Comparison of ENCODE assay signal across 8 cellular contexts in genomic region chr16:96935-97381, GRCh38. TPM values are rescaled to one million over a fixed set of nuclear protein-coding genes. Genes with fewer than 3 reads are reported as not detected.
DNase-seq lines count a peak whose midpoint lies in the region; ATAC-seq and TF ChIP-seq lines count a peak whose summit lies in the region.

No MANE protein-coding gene starts in this region.

- no peaks in the 10 kb centered on the region for H3K27me3 Mint-ChIP-seq in chondrocyte (ENCODE audit: low read depth)

- TF ChIP-seq POLR2A in GM15510 (IDR thresholded peaks at IDR 0.05; ENCODE audit: borderline replicate concordance, extremely low read depth, insufficient read length), result peak; percentile 24

- H3K4me3 Mint-ChIP-seq in chondrocyte (ENCODE audit: unreplicated experiment), result no peak overlapping the region

- intact Hi-C loops in left lung (cut with DNase I), result no loop called here

- H3K4me1 ChIP-seq in left lung, result peaks cover 2 to 17% of the 10 kb centered on the region in 2 donors

- peak overlapping the region; percentile 68 for H3K27ac Mint-ChIP-seq in chondrocyte (ENCODE audit: unreplicated experiment)

- DNase-seq in NCI-H526 (lab: John Stamatoyannopoulos, UW) (peak; percentile 26 to 86), chondrocyte (ENCODE audit: low spot score) (no peak), left lung (peak; percentile 92 to 97)
- peak; percentile 92 for DNase-seq in activated CD4-positive, alpha-beta T cell treated with anti-CD3 and anti-CD28 coated beads for 48 hours
- DNase-seq in stimulated activated CD4-positive, alpha-beta T cell treated with anti-CD3 and anti-CD28 coated beads, TNF-alpha, amount 100 ng/mL, for 4 hours (ENCODE audit: low read depth in 3 of 3), result peak; percentile 72 to 82 (median 77)

- H3K4me1 Mint-ChIP-seq in chondrocyte (ENCODE audit: low read depth), result peaks cover 24% of the 10 kb centered on the region

- H3K27me3 ChIP-seq in left lung, result no peaks in the 10 kb centered on the region

- H3K36me3 Mint-ChIP-seq in chondrocyte (ENCODE audit: low read depth), result peaks cover 5% of the 10 kb centered on the region

- H3K4me3 ChIP-seq in left lung, result no peak overlapping the region

- H3K9me3 ChIP-seq in left lung, result no peaks in the 10 kb centered on the region

- H3K36me3 ChIP-seq in left lung, result peaks cover 0 to 33% of the 10 kb centered on the region in 2 donors

- H3K9me3 Mint-ChIP-seq in chondrocyte (ENCODE audit: low read depth), result no peaks in the 10 kb centered on the region

- ATAC-seq in HG03139 (IDR thresholded peaks at IDR 0.05; ENCODE audit: unreplicated experiment), result peak; percentile 65
- ATAC-seq in left lung, result peak; percentile 96

- H3K27ac ChIP-seq in 22Rv1, result no peak overlapping the region
- no peak overlapping the region for H3K27ac ChIP-seq in left lung

- TF ChIP-seq CTCF in 22Rv1 (IDR thresholded peaks at IDR 0.05), result peak; percentile 99
- peak; percentile 98 for TF ChIP-seq CTCF in chondrocyte (IDR thresholded peaks at IDR 0.05)
- peak; percentile 95 to 99 for TF ChIP-seq CTCF in left lung (IDR thresholded peaks at IDR 0.05)

RNA-seq across cellular contexts. Expression of gene MPG, which starts 18.9 kb away (rescaled TPM):
- 52.6 to 65.4 TPM (median 61.1 TPM) in 3 replicates for total RNA-seq in chondrocyte
- 10 to 100 TPM; 46.3 to 47.6 TPM for total RNA-seq in left lung

RNA-seq across cellular contexts. Expression of gene RHBDF1, which starts 24.5 kb away (rescaled TPM):
- total RNA-seq in chondrocyte (52.4 to 55.5 TPM (median 52.7 TPM) in 3 replicates), left lung (10 to 100 TPM; 33.4 to 45.0 TPM)

RNA-seq across cellular contexts. Expression of gene NPRL3, which starts 41.5 kb away (rescaled TPM):
- total RNA-seq in chondrocyte, result 32.0 to 39.6 TPM (median 35.4 TPM) in 3 replicates
- total RNA-seq in left lung, result 10 to 100 TPM; 29.5 to 39.5 TPM

RNA-seq across cellular contexts. Expression of gene SNRNP25, which starts 43.3 kb away (rescaled TPM):
- 27.7 to 40.5 TPM (median 28.0 TPM) in 3 replicates for total RNA-seq in chondrocyte
- 10 to 100 TPM; 19.1 to 22.2 TPM for total RNA-seq in left lung

RNA-seq across cellular contexts. Expression of gene POLR3K, which starts 43.5 kb away (rescaled TPM):
- 7.3 to 11.3 TPM (median 7.5 TPM) in 3 replicates for total RNA-seq in chondrocyte
- total RNA-seq in left lung, result 10 to 100 TPM; 12.6 to 13.4 TPM
